10 cellular contexts compared by ENCODE assay signal in the genomic region with DNA sequence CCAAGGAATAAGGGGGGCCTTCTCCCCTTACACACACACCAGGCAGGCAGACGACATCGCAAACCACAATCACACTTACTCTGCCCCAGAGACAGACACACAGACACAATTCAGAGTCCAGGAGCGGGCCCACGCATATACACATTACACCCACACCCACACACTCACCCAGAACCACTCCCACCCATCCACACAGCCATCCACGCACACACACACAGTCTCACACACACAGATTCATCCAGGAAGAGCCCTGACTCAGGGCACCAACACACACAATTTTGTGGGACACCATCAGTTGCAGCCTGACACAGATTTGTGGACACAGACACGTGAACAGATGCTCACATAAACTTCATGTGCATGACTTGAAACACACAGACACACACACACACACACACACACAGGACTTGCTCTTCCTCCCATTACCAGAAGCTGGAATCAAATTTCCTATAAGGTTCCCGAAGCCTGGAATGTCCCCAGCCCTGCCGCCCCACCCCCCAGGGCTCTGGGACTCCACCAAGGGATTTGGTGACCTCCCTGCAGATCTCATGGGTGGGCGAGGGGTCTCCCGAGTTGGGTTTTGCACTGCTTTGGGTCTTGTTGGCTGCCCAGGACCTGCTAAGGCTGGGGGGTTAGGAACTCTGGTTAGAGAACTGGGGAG. TPM values are rescaled to one million over a fixed set of nuclear protein-coding genes. Genes with fewer than 3 reads are reported as not detected.
A peak's percentile ranks its signal among the peaks of the same experiment; 100 is the strongest.
DNase-seq lines count a peak whose midpoint lies in the region; ATAC-seq and TF ChIP-seq lines count a peak whose summit lies in the region.
"Had no signal": no experiment of that assay in that cellular context is flagged by ENCODE, and none has a peak within 500 bp of the region (broad histone marks: within the 10 kb centered on the region; RNA-seq: fewer than 3 reads in every experiment).

No MANE protein-coding gene starts in this region.

- no peaks in the 10 kb centered on the region for H3K36me3 Mint-ChIP-seq in activated naive CD4-positive, alpha-beta T cell treated with anti-CD3 and anti-CD28 coated beads for 36 hours (ENCODE audit: low read depth)

- no peak overlapping the region for H3K4me3 Mint-ChIP-seq in activated naive CD4-positive, alpha-beta T cell treated with anti-CD3 and anti-CD28 coated beads for 36 hours

- H3K9me3 Mint-ChIP-seq in activated naive CD4-positive, alpha-beta T cell treated with anti-CD3 and anti-CD28 coated beads for 36 hours = no peaks in the 10 kb centered on the region

- TF ChIP-seq CTCF in right lobe of liver (IDR thresholded peaks at IDR 0.05) (no peak), stomach (IDR thresholded peaks at IDR 0.05) (no peak), BE2C (IDR thresholded peaks at IDR 0.05; ENCODE audit: low read depth, low read length) (no peak)

- no peak for TF ChIP-seq EP300 in stomach (IDR thresholded peaks at IDR 0.05)

- no peak overlapping the region for H3K27ac Mint-ChIP-seq in activated naive CD4-positive, alpha-beta T cell treated with anti-CD3 and anti-CD28 coated beads for 36 hours

- peaks cover 20% of the 10 kb centered on the region for H3K27me3 ChIP-seq in NT2/D1 (ENCODE audit: insufficient read depth, insufficient read length)
- no peaks in the 10 kb centered on the region for H3K27me3 ChIP-seq in esophagus (ENCODE audit: control insufficient read depth in 1 of 2, insufficient read depth in 2 of 2, low read length in 2 of 2)
- H3K27me3 ChIP-seq in right lobe of liver = no peaks in the 10 kb centered on the region
- no peaks in the 10 kb centered on the region for H3K27me3 ChIP-seq in stomach
- H3K27me3 ChIP-seq in BE2C = no peaks in the 10 kb centered on the region

- H3K4me3 ChIP-seq in NT2/D1 (ENCODE audit: insufficient read length, low read depth) (peak overlapping the region; percentile 47), esophagus (ENCODE audit: low read depth in 1 of 2, low read length in 2 of 2) (peak overlapping the region; percentile 43 to 53), right lobe of liver (peak overlapping the region; percentile 55 to 59 (median 55)), stomach (peak overlapping the region; percentile 57 to 75 (median 63)), BE2C (ENCODE audit: low read depth, low read length) (no peak overlapping the region)

- peaks cover 12% of the 10 kb centered on the region for H3K4me1 ChIP-seq in NT2/D1 (ENCODE audit: insufficient read depth, insufficient read length)
- peaks cover 2 to 30% of the 10 kb centered on the region in 2 donors for H3K4me1 ChIP-seq in esophagus (ENCODE audit: control insufficient read depth in 2 of 2, insufficient read depth in 2 of 2, low read length in 1 of 2)
- H3K4me1 ChIP-seq in right lobe of liver = no peaks in the 10 kb centered on the region
- peaks cover 26 to 71% (median 48%) of the 10 kb centered on the region in 4 donors for H3K4me1 ChIP-seq in stomach
- H3K4me1 ChIP-seq in BE2C = no peaks in the 10 kb centered on the region

- 28 to 38% methylated on average over 10 of the region's 10 CpGs for WGBS in esophagus, 2 donors
- WGBS in right lobe of liver (ENCODE audit: insufficient coverage, low coverage, low lambda C conversion rate, missing lambda C conversion rate) = 56% methylated on average over 4 of the region's 10 CpGs
- 28 to 41% (median 33%) methylated on average over 8 to 10 of the region's 10 CpGs for WGBS in stomach, 5 donors

- ATAC-seq in right lobe of liver (peak; percentile 14 to 21 (median 15)), HG02970 (IDR thresholded peaks at IDR 0.05; ENCODE audit: low FRiP score, unreplicated experiment) (no peak), GM21528 (IDR thresholded peaks at IDR 0.05; ENCODE audit: low FRiP score, unreplicated experiment) (no peak)

- TF ChIP-seq POLR2A in right lobe of liver (IDR thresholded peaks at IDR 0.05) (no peak), stomach (IDR thresholded peaks at IDR 0.05) (no peak)

- intact Hi-C loops in right lobe of liver (cut with DNase I) = no loop called here
- intact Hi-C loops in stomach (cut with DNase I; ENCODE audit: low total_unique reads) = no loop called here
- intact Hi-C loops in activated naive CD4-positive, alpha-beta T cell treated with anti-CD3 and anti-CD28 coated beads for 36 hours (cut with micrococcal nuclease) = no loop called here

- H3K27me3 Mint-ChIP-seq in activated naive CD4-positive, alpha-beta T cell treated with anti-CD3 and anti-CD28 coated beads for 36 hours (ENCODE audit: low read depth) = peaks cover 1% of the 10 kb centered on the region

- CTCF ChIA-PET in activated naive CD4-positive, alpha-beta T cell treated with anti-CD3 and anti-CD28 coated beads for 36 hours (lab: Charles Lee) = no interaction called here

- no peak for DNase-seq in NT2/D1 (ENCODE audit: low read depth, low spot score)
- no peak for DNase-seq in right lobe of liver
- no peak for DNase-seq in stomach
- no peak for DNase-seq in activated naive CD4-positive, alpha-beta T cell treated with anti-CD3 and anti-CD28 coated beads for 36 hours
- DNase-seq in BE2C = no peak
- DNase-seq: stimulated activated CD4-positive, alpha-beta T cell treated with anti-CD3 and anti-CD28 coated beads, Interleukin-2, amount 100 ng/mL, for 48 hours had no signal

- peaks cover 26% of the 10 kb centered on the region for H3K36me3 ChIP-seq in NT2/D1 (ENCODE audit: insufficient read depth, insufficient read length, low read length)
- no peaks in the 10 kb centered on the region for H3K36me3 ChIP-seq in esophagus (ENCODE audit: control insufficient read depth in 2 of 2, insufficient read depth in 2 of 2, low read length in 1 of 2)
- H3K36me3 ChIP-seq in right lobe of liver = no peaks in the 10 kb centered on the region
- no peaks in the 10 kb centered on the region for H3K36me3 ChIP-seq in stomach
- peaks cover 54% of the 10 kb centered on the region for H3K36me3 ChIP-seq in BE2C

- peak overlapping the region; percentile 59 to 79 for H3K27ac ChIP-seq in esophagus (ENCODE audit: low read depth in 2 of 2, low read length in 1 of 2)
- H3K27ac ChIP-seq in right lobe of liver = peak overlapping the region in 2 of 3 donors; percentile 18 to 51
- H3K27ac ChIP-seq in stomach = peak overlapping the region; percentile 22 to 89 (median 86)

- H3K9ac ChIP-seq in NT2/D1 (ENCODE audit: insufficient read length, low read depth) = peak overlapping the region; percentile 78

- no peaks in the 10 kb centered on the region for H3K4me1 Mint-ChIP-seq in activated naive CD4-positive, alpha-beta T cell treated with anti-CD3 and anti-CD28 coated beads for 36 hours (ENCODE audit: low read depth)

- no peaks in the 10 kb centered on the region for H3K9me3 ChIP-seq in NT2/D1 (ENCODE audit: insufficient read depth, low read length)
- peaks cover 0 to 2% of the 10 kb centered on the region in 2 donors for H3K9me3 ChIP-seq in esophagus (ENCODE audit: control insufficient read depth in 2 of 2, insufficient read depth in 1 of 2, low read depth in 1 of 2, low read length in 1 of 2)
- H3K9me3 ChIP-seq in right lobe of liver = no peaks in the 10 kb centered on the region
- H3K9me3 ChIP-seq in stomach = no peaks in the 10 kb centered on the region
- H3K9me3 ChIP-seq in BE2C = no peaks in the 10 kb centered on the region

RNA-seq across cellular contexts. Expression of a gene that starts 23.5 kb away (rescaled TPM):
- 10 to 100 TPM; 28.3 to 39.0 TPM for polyA plus RNA-seq in esophagus
- 100 to 1,000 TPM in 3 of 6 experiments, 10 to 100 TPM in 3; 68.4 to 209 (median 99.2) TPM for total RNA-seq in right lobe of liver
- 100 to 1,000 TPM; 145 to 682 (median 198) TPM for total RNA-seq in stomach
- polyA plus RNA-seq in stomach = 10 to 100 TPM; 18.5 to 44.9 (median 33.2) TPM
- total RNA-seq in activated naive CD4-positive, alpha-beta T cell treated with anti-CD3 and anti-CD28 coated beads for 36 hours = under 1 TPM; 0.40 to 0.74 TPM
- polyA plus RNA-seq in BE2C (2012; ENCODE audit: insufficient read depth, insufficient read length, low read depth) = 65.0 TPM
- total RNA-seq: G401 had no signal

Comparison
In these comparisons a context has a peak if more than half of its experiments do, and no peak if none do; other contexts are left out.
1. H3K27ac ChIP-seq: peak in every context shown above with its lines; median percentile 86 in stomach; 69 in esophagus; 34 in right lobe of liver.
2. ATAC-seq: peak in right lobe of liver (4 of 4); none in HG02970 (single experiment) and GM21528 (single experiment).
3. RNA of a gene that starts 23.5 kb away (total RNA-seq): 145 to 682 TPM in stomach and 68.4 to 209 TPM in right lobe of liver; 0.40 to 0.74 TPM in activated naive CD4-positive, alpha-beta T cell treated with anti-CD3 and anti-CD28 coated beads for 36 hours; every median in the first group is over 10 times any median in the second.